21 cellular contexts compared by ENCODE assay signal in genomic region chr19:33404916-33405315, GRCh38. TPM values are rescaled to one million over a fixed set of nuclear protein-coding genes. Genes with fewer than 3 reads are reported as not detected.
DNase-seq lines count a peak whose midpoint lies in the region; ATAC-seq and TF ChIP-seq lines count a peak whose summit lies in the region.
"Had no signal": no experiment of that assay in that cellular context is flagged by ENCODE, and none has a peak within 500 bp of the region (broad histone marks: within the 10 kb centered on the region; RNA-seq: fewer than 3 reads in every experiment).

No MANE protein-coding gene starts in this region.

- ATAC-seq in central memory CD8-positive, alpha-beta T cell (replicated peaks; ENCODE audit: extremely low read depth, poor library complexity, severe bottlenecking): no peak
- ATAC-seq in left lobe of liver: no peak
- ATAC-seq in GM18867 (IDR thresholded peaks at IDR 0.05; ENCODE audit: unreplicated experiment): no peak
- ATAC-seq: activated CD4-positive, alpha-beta T cell treated with anti-CD3 and anti-CD28 coated beads for 36 hours; esophagus mucosa had no signal

- H4K20me1 ChIP-seq in BLaER1 treated with 17β-estradiol and CSF1 and Interleukin-3, amounts not matched to agents 10 nM and 100 nM: peaks cover 0 to 12% (median 0%) of the 10 kb centered on the region in 11 experiments; a peak in 4 of 22 replicates

- no peaks in the 10 kb centered on the region for H3K27me3 ChIP-seq in BLaER1 treated with 17β-estradiol and CSF1 and Interleukin-3, amounts not matched to agents 10 nM and 100 nM
- H3K27me3 ChIP-seq: neutrophil, testis had no signal

- H3K9me3 Mint-ChIP-seq in central memory CD8-positive, alpha-beta T cell: no peaks in the 10 kb centered on the region
- H3K9me3 Mint-ChIP-seq: CD4-positive, CD25-positive, alpha-beta regulatory T cell; HFFc6 had no signal

- H3K4me1 Mint-ChIP-seq in central memory CD8-positive, alpha-beta T cell: no peaks in the 10 kb centered on the region
- H3K4me1 Mint-ChIP-seq: activated CD4-positive, alpha-beta T cell treated with anti-CD3 and anti-CD28 coated beads for 36 hours had no signal

- H3K27me3 Mint-ChIP-seq in central memory CD8-positive, alpha-beta T cell: no peaks in the 10 kb centered on the region
- H3K27me3 Mint-ChIP-seq: activated CD4-positive, alpha-beta T cell treated with anti-CD3 and anti-CD28 coated beads for 36 hours; CD4-positive, CD25-positive, alpha-beta regulatory T cell had no signal

- no peaks in the 10 kb centered on the region for H3K9me3 ChIP-seq in BLaER1 treated with 17β-estradiol and CSF1 and Interleukin-3, amounts not matched to agents 10 nM and 100 nM (replicated peaks in 1 of 11)
- H3K9me3 ChIP-seq: neutrophil, testis had no signal

- H3K4me3 ChIP-seq in BLaER1 treated with 17β-estradiol and CSF1 and Interleukin-3, amounts not matched to agents 10 nM and 100 nM: no peak overlapping the region
- H3K4me3 ChIP-seq: testis had no signal

- intact Hi-C loops in posterior vena cava (cut with DNase I): no loop called here

- no peak overlapping the region for H3K4me3 Mint-ChIP-seq in central memory CD8-positive, alpha-beta T cell
- H3K4me3 Mint-ChIP-seq: activated CD4-positive, alpha-beta T cell treated with anti-CD3 and anti-CD28 coated beads for 36 hours; CD4-positive, CD25-positive, alpha-beta regulatory T cell; HFFc6 had no signal

- H3K27ac ChIP-seq in BLaER1 treated with 17β-estradiol and CSF1 and Interleukin-3, amounts not matched to agents 10 nM and 100 nM: peak overlapping the region in 7 of 11 experiments; percentile 20 to 64 (median 52); a peak in 13 of 22 replicates
- H3K27ac ChIP-seq: neutrophil, testis had no signal

- H3K4me2 ChIP-seq in BLaER1 treated with 17β-estradiol and CSF1 and Interleukin-3, amounts not matched to agents 10 nM and 100 nM: peak overlapping the region; percentile 56 to 91 (median 79)

- peaks cover 43 to 67% (median 51%) of the 10 kb centered on the region in 10 experiments for H3K4me1 ChIP-seq in BLaER1 treated with 17β-estradiol and CSF1 and Interleukin-3, amounts not matched to agents 10 nM and 100 nM
- H3K4me1 ChIP-seq: testis had no signal

- DNase-seq in central memory CD8-positive, alpha-beta T cell (ENCODE audit: low spot score in 2 of 2): no peak
- DNase-seq in left lobe of liver (ENCODE audit: low spot score) (peak; percentile 45), posterior vena cava (ENCODE audit: low spot score) (peak; percentile 63), NCI-H510A treated with DMSO at 0.1 percent for 48 hours (lab: John Stamatoyannopoulos, UW) (no peak), erythroblast (lab: John Stamatoyannopoulos, UW) (no peak)
- no peak for DNase-seq in central memory CD4-positive, alpha-beta T cell
- DNase-seq: ACHN; activated CD4-positive, alpha-beta T cell treated with anti-CD3 and anti-CD28 coated beads for 36 hours; CD4-positive, CD25-positive, alpha-beta regulatory T cell; effector CD4-positive, alpha-beta T cell; GDM1; HFFc6; IMR-90; NCI-H524 treated with DMSO at 0.1 percent for 48 hours; SHP77 treated with DMSO at 0.1 percent for 48 hours; stimulated activated CD4-positive, alpha-beta T cell treated with anti-CD3 and anti-CD28 coated beads, Interleukin-15, amount 100 ng/mL, for 24 hours; testis had no signal

- no peak for TF ChIP-seq POLR2A in erythroblast (IDR thresholded peaks at IDR 0.05; ENCODE audit: low read length)

- H3K9ac ChIP-seq in BLaER1 treated with 17β-estradiol and CSF1 and Interleukin-3, amounts not matched to agents 10 nM and 100 nM: peak overlapping the region in 8 of 11 experiments; percentile 33 to 63 (median 48); a peak in 12 of 22 replicates

- H3K36me3 Mint-ChIP-seq in central memory CD8-positive, alpha-beta T cell (ENCODE audit: insufficient read depth): peaks cover 2% of the 10 kb centered on the region
- H3K36me3 Mint-ChIP-seq: CD4-positive, CD25-positive, alpha-beta regulatory T cell had no signal

- H3K36me3 ChIP-seq in BLaER1 treated with 17β-estradiol and CSF1 and Interleukin-3, amounts not matched to agents 10 nM and 100 nM: peaks cover 0 to 4% (median 0%) of the 10 kb centered on the region in 11 experiments; a peak in 2 of 22 replicates
- H3K36me3 ChIP-seq: neutrophil had no signal

- H3K27ac Mint-ChIP-seq in central memory CD8-positive, alpha-beta T cell (ENCODE audit: low read depth): peak overlapping the region; percentile 42
- H3K27ac Mint-ChIP-seq: activated CD4-positive, alpha-beta T cell treated with anti-CD3 and anti-CD28 coated beads for 36 hours; CD4-positive, CD25-positive, alpha-beta regulatory T cell; HFFc6 had no signal

RNA-seq across cellular contexts. Expression of gene CEBPG, which starts 31.4 kb away (rescaled TPM):
- total RNA-seq in left lobe of liver (15.5 TPM), posterior vena cava (10 to 100 TPM; 29.1 to 41.3 TPM)

Comparison
In these comparisons a context has a peak if more than half of its experiments do, and no peak if none do; other contexts are left out.
1. DNase-seq: peak in left lobe of liver (single experiment) and posterior vena cava (single experiment); none in central memory CD8-positive, alpha-beta T cell (0 of 2), central memory CD4-positive, alpha-beta T cell (single experiment), NCI-H510A treated with DMSO at 0.1 percent for 48 hours (single experiment) and erythroblast (0 of 2).